ENCODE assay signal across 32 cellular contexts in the genomic region with DNA sequence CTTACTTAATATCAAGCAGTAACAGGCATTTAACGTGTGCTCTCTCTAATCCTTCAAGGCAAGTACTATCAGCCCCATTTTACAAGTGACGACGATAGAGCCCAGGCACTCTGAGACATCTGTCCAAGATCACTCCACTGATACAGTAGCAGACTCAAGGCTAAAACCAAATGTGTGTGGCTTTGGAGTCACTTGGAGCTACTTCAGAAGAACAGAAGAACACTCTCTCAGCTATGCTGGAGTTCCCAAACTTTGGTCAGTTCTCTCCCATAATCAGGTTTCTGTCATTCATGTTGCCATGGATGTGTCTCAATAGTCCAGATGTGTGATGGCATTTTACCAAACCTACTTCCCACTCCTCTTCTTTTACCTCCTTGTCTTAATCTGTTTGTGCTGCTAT. TPM values are rescaled to one million over a fixed set of nuclear protein-coding genes. Genes with fewer than 3 reads are reported as not detected.
"Had no signal": no experiment of that assay in that cellular context is flagged by ENCODE, and none has a peak within 500 bp of the region (broad histone marks: within the 10 kb centered on the region; RNA-seq: fewer than 3 reads in every experiment).

No MANE protein-coding gene starts in this region.

- H3K36me3 ChIP-seq: SJSA1 had no signal

- H3K4me3 ChIP-seq: SJSA1 had no signal

- DNase-seq: activated B cell treated with CpG ODN at 0.5 μM for 24 hours; activated CD4-positive, alpha-beta memory T cell treated with anti-CD3 and anti-CD28 coated beads for 36 hours; activated CD4-positive, alpha-beta T cell treated with anti-CD3 and anti-CD28 coated beads for 4 hours; activated CD4-positive, alpha-beta T cell treated with anti-CD3 and anti-CD28 coated beads, Interleukin-2, amount 50 U/mL, for 1 hour; activated CD4-positive, CD25-positive, alpha-beta regulatory T cell treated with anti-CD3 and anti-CD28 coated beads, Interleukin-2, amount 50 U/mL, for 72 hours; activated CD8-positive, alpha-beta memory T cell treated with anti-CD3 and anti-CD28 coated beads, Interleukin-2, amount 50 U/mL, for 4 hours; activated gamma-delta T cell treated with Interleukin-2 at 50 U/mL for 16 hours; activated naive CD4-positive, alpha-beta T cell treated with anti-CD3 and anti-CD28 coated beads for 36 hours; activated T-cell treated with anti-CD3 and anti-CD28 coated beads for 4 hours; activated T-cell treated with anti-CD3 and anti-CD28 coated beads, Interleukin-2, amount 50 U/mL, for 4 hours; anterior cingulate cortex; Kasumi-1; KG1; MM.1S; MV-4-11; NCI-H1092; NCI-H1436 treated with DMSO at 0.1 percent for 48 hours; NCI-H1694 treated with DMSO at 0.1 percent for 48 hours; NCI-H2029; NCI-H345; NCI-H526 treated with DMSO at 0.1 percent for 48 hours; NCI-H774; SHP77 treated with DMSO at 0.1 percent for 48 hours; T-cell; T-helper 17 cell; T-helper 9 cell had no signal

- H3K27ac ChIP-seq: SJSA1, VCaP had no signal

- H3K4me1 ChIP-seq: SJSA1 had no signal

- H3K27me3 ChIP-seq: SJSA1 had no signal

- ATAC-seq: activated naive CD4-positive, alpha-beta T cell treated with anti-CD3 and anti-CD28 coated beads, Interleukin-2, amount 50 U/mL, for 72 hours; activated T-cell treated with anti-CD3 and anti-CD28 coated beads, Interleukin-2, amount 50 U/mL, for 4 hours; Panc1; SK-N-SH treated with all-trans-retinoic acid at 6 μM for 48 hours; T-cell; T-helper 17 cell had no signal

RNA-seq across cellular contexts. Expression of gene PID1, which starts 39.6 kb away (rescaled TPM):
- total RNA-seq: activated B cell treated with CpG ODN at 0.5 μM for 24 hours; activated CD4-positive, alpha-beta memory T cell treated with anti-CD3 and anti-CD28 coated beads for 36 hours; activated naive CD4-positive, alpha-beta T cell treated with anti-CD3 and anti-CD28 coated beads for 36 hours; activated naive CD4-positive, alpha-beta T cell treated with anti-CD3 and anti-CD28 coated beads, Interleukin-2, amount 50 U/mL, for 72 hours; activated T-helper 1 cell treated with anti-CD3 and anti-CD28 coated beads, Interleukin-12 subunit alpha, Interleukin-12 subunit beta, Interleukin-2, Interleukin-4 antibody, amounts not matched to agents 30 ng/mL and 10 ng/mL and 1 ng/mL, durations not matched to agents 14 hours and 24 hours and 36 hours had no signal
